ENCODE assay signal across 13 cellular contexts in the genomic region with DNA sequence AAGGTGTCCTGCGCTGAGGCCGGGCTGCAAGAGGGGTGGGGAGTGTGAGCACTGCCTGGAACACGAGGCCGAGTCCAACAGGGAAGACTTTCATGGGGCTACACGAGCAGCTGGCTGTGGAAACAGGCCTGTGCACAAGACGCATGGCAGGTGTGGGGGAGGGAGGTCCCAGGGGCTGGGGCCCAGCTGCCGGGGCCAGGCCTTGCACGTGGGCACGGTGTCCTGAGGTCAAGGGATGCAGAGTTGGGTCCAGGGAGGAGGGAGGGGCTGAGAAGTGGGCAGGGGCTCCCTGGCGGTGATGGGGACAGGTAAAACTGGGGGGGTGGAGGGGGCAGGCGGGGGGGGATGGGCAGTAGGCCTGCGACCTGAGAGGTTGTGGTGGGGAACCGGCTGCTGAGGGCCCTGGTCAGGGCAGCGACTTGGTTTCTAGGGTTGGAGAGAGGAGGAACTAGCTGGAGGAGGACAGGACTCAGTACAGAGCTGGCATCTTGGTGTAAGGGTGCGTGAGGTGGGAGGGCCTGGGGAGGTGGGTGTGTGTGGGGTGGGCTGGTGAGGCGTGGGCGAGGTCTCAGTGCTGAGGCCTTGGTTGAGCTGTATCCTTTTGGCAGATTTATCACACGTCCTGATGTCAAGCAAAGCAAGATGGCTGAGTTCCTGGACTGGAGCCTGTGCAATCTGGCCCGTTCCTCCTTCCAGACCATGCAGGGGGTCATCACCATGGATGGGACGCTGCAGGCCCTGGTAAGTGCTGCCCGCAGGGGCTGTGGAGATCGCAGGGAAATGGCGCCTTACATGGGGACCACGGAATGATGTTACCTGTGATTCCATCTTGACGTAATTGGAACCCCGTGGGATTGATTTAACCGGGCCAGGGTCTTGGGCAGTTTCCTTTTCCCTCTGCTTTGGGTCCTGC. TPM values are rescaled to one million over a fixed set of nuclear protein-coding genes. Genes with fewer than 3 reads are reported as not detected.
DNase-seq lines count a peak whose midpoint lies in the region; ATAC-seq, FAIRE-seq and TF ChIP-seq lines count a peak whose summit lies in the region.
"Had no signal": no experiment of that assay in that cellular context is flagged by ENCODE, and none has a peak within 500 bp of the region (broad histone marks: within the 10 kb centered on the region; RNA-seq: fewer than 3 reads in every experiment).

No MANE protein-coding gene starts in this region.

- 78% methylated on average over 22 of the region's 27 CpGs for WGBS in A549 (ENCODE audit: missing lambda C conversion rate)
- 91 to 95% methylated on average over 15 to 26 of the region's 27 CpGs for WGBS in endodermal cell (ENCODE audit: insufficient coverage in 1 of 2, insufficient read length in 1 of 2), 2 experiments

- peaks cover 9% of the 10 kb centered on the region; the same call in 1 of the 2 replicates for H3K79me2 ChIP-seq in MM.1S (ENCODE audit: low read length)

- H3K4me3 ChIP-seq in A549 (no peak overlapping the region), mucosa of descending colon (no peak overlapping the region), MM.1S (ENCODE audit: low read length) (no peak overlapping the region), endodermal cell (ENCODE audit: low read length) (no peak overlapping the region)
- H3K4me3 ChIP-seq: sigmoid colon had no signal

- no peaks in the 10 kb centered on the region for H3K27me3 Mint-ChIP-seq in CD4-positive, alpha-beta T cell
- no peaks in the 10 kb centered on the region for H3K27me3 Mint-ChIP-seq in activated CD8-positive, alpha-beta T cell treated with anti-CD3 and anti-CD28 coated beads, Interleukin-2, amount 10 ng/mL, durations not matched to agents 7 days and 5 days (ENCODE audit: low read depth)
- H3K27me3 Mint-ChIP-seq in endodermal cell (ENCODE audit: insufficient read depth), result no peaks in the 10 kb centered on the region
- H3K27me3 Mint-ChIP-seq: IgD-negative memory B cell, T-cell had no signal

- H3K36me3 Mint-ChIP-seq in CD4-positive, alpha-beta T cell (ENCODE audit: low read depth), result peaks cover 13% of the 10 kb centered on the region
- peaks cover 13% of the 10 kb centered on the region for H3K36me3 Mint-ChIP-seq in activated CD8-positive, alpha-beta T cell treated with anti-CD3 and anti-CD28 coated beads, Interleukin-2, amount 10 ng/mL, durations not matched to agents 7 days and 5 days (ENCODE audit: low read depth)
- peaks cover 39% of the 10 kb centered on the region for H3K36me3 Mint-ChIP-seq in endodermal cell (ENCODE audit: low read depth)

- peak in 1 of 2 experiments; percentile 34 for DNase-seq in A549 (ENCODE audit: low read depth in 1 of 2, low spot score in 1 of 2)
- DNase-seq in CD4-positive, alpha-beta T cell, result no peak
- no peak for DNase-seq in activated CD8-positive, alpha-beta T cell treated with anti-CD3 and anti-CD28 coated beads, Interleukin-2, amount 10 ng/mL, durations not matched to agents 7 days and 5 days
- DNase-seq in mucosa of descending colon, result no peak
- no peak for DNase-seq in MM.1S
- DNase-seq in activated CD4-positive, alpha-beta T cell treated with anti-CD3 and anti-CD28 coated beads, Interleukin-2, amount 50 U/mL, for 48 hours, result no peak
- DNase-seq in endodermal cell, result no peak
- no peak for DNase-seq in occipital lobe (lab: John Stamatoyannopoulos, UW)

- POLR2A ChIA-PET in A549 (lab: Yijun Ruan, JAX), result interaction anchor here (0.5 kb wide), 1 partner anchor 42 kb away, joined by 3 read pairs; no protein-coding TSS in a partner anchor
- POLR2A ChIA-PET in CD4-positive, alpha-beta T cell (lab: Charles Lee), result interaction anchor here (1.0 kb wide), 1 partner anchor 84 kb away, joined by 3 read pairs; no protein-coding TSS in a partner anchor
- POLR2A ChIA-PET in activated CD8-positive, alpha-beta T cell treated with anti-CD3 and anti-CD28 coated beads, Interleukin-2, amount 10 ng/mL, durations not matched to agents 7 days and 5 days (lab: Charles Lee), result interaction anchor here (0.7 to 0.9 kb wide), 4 partner anchors 83 to 303 kb away, joined by 3 read pairs; no protein-coding TSS in a partner anchor

- no peak for TF ChIP-seq POLR2A in A549 (IDR thresholded peaks at IDR 0.05; ENCODE audit: low read length)

- H3K36me3 ChIP-seq in mucosa of descending colon (ENCODE audit: low read depth) (no peaks in the 10 kb centered on the region), MM.1S (replicated peaks; ENCODE audit: insufficient read depth, low read length) (no peaks in the 10 kb centered on the region), endodermal cell (ENCODE audit: control insufficient read depth, insufficient read depth, low read length) (peaks cover 39% of the 10 kb centered on the region)

- TF ChIP-seq EP300 in A549 (IDR thresholded peaks at IDR 0.05), result no peak

- no peak for FAIRE-seq in A549 (lab: Jason Lieb, UNC)

- TF ChIP-seq RAD21 in A549 (conservative IDR thresholded peaks at IDR 0.05 in 1 of 2, IDR thresholded peaks at IDR 0.05 in 1 of 2), result no peak

- TF ChIP-seq CTCF in A549 (IDR thresholded peaks at IDR 0.05) (no peak), mucosa of descending colon (IDR thresholded peaks at IDR 0.05) (no peak), MM.1S (IDR thresholded peaks at IDR 0.05; ENCODE audit: low read length) (no peak), endodermal cell (conservative IDR thresholded peaks at IDR 0.05) (no peak)
- no peak for TF ChIP-seq CTCF in CD4-positive, alpha-beta T cell (IDR thresholded peaks at IDR 0.05)

- no peak overlapping the region for H3K4me3 Mint-ChIP-seq in CD4-positive, alpha-beta T cell
- no peak overlapping the region for H3K4me3 Mint-ChIP-seq in activated CD8-positive, alpha-beta T cell treated with anti-CD3 and anti-CD28 coated beads, Interleukin-2, amount 10 ng/mL, durations not matched to agents 7 days and 5 days
- no peak overlapping the region for H3K4me3 Mint-ChIP-seq in endodermal cell
- H3K4me3 Mint-ChIP-seq: activated naive CD4-positive, alpha-beta T cell treated with anti-CD3 and anti-CD28 coated beads for 36 hours; IgD-negative memory B cell; T-cell had no signal

- no peaks in the 10 kb centered on the region for H4K20me1 ChIP-seq in MM.1S (ENCODE audit: insufficient read depth, low read length)

- CTCF ChIA-PET in A549 (lab: Yijun Ruan, JAX), result interaction anchor here (0.6 to 20.7 kb wide), 49 partner anchors 10 to 430 kb away, joined by 3 to 450 read pairs (median 4); a partner anchor contains a TSS
- CTCF ChIA-PET in CD4-positive, alpha-beta T cell (lab: Charles Lee), result interaction anchor here (0.7 to 1.7 kb wide), 9 partner anchors 76 to 419 kb away, joined by 3 to 8 read pairs (median 4); no protein-coding TSS in a partner anchor
- CTCF ChIA-PET in activated CD8-positive, alpha-beta T cell treated with anti-CD3 and anti-CD28 coated beads, Interleukin-2, amount 10 ng/mL, durations not matched to agents 7 days and 5 days (lab: Charles Lee), result interaction anchor here (0.7 to 3.8 kb wide), 34 partner anchors 10 to 425 kb away, joined by 3 to 25 read pairs (median 4); no protein-coding TSS in a partner anchor

- H3K4me2 ChIP-seq in A549, result no peak overlapping the region
- no peak overlapping the region for H3K4me2 ChIP-seq in MM.1S (ENCODE audit: low read depth, low read length)

- no peaks in the 10 kb centered on the region for H3K9me2 ChIP-seq in MM.1S (replicated peaks; ENCODE audit: insufficient read depth, low read length)

- H3F3A ChIP-seq in MM.1S (ENCODE audit: insufficient read depth, low read length), result peaks cover 9% of the 10 kb centered on the region

- ATAC-seq in A549 (peak; percentile 53 to 67), mucosa of descending colon (peak; percentile 5)
- no peak for ATAC-seq in CD4-positive, alpha-beta T cell (ENCODE audit: poor library complexity)
- ATAC-seq in activated CD8-positive, alpha-beta T cell treated with anti-CD3 and anti-CD28 coated beads, Interleukin-2, amount 10 ng/mL, durations not matched to agents 7 days and 5 days, result peak; percentile 31

- H3K4me1 ChIP-seq in A549 (no peaks in the 10 kb centered on the region), mucosa of descending colon (ENCODE audit: low read depth) (peaks cover 5% of the 10 kb centered on the region), MM.1S (ENCODE audit: low read length) (peaks cover 16% of the 10 kb centered on the region), endodermal cell (ENCODE audit: control insufficient read depth, insufficient read depth, low read length) (no peaks in the 10 kb centered on the region)

- H3K9me3 ChIP-seq in A549, result no peaks in the 10 kb centered on the region
- H3K9me3 ChIP-seq in CD4-positive, alpha-beta T cell (ENCODE audit: control insufficient read depth, low read length), result no peaks in the 10 kb centered on the region
- H3K9me3 ChIP-seq in mucosa of descending colon, result no peaks in the 10 kb centered on the region
- no peaks in the 10 kb centered on the region for H3K9me3 ChIP-seq in MM.1S (replicated peaks; ENCODE audit: insufficient read depth, low read length)
- no peaks in the 10 kb centered on the region for H3K9me3 ChIP-seq in endodermal cell (ENCODE audit: control insufficient read depth, low read length)
- H3K9me3 ChIP-seq: sigmoid colon had no signal

- intact Hi-C loops in CD4-positive, alpha-beta T cell (cut with DNase I, micrococcal nuclease), result loop anchor here in 1 of 2 experiments (1.0 to 10.0 kb wide), 5 partner anchors 76 to 351 kb away; no protein-coding TSS in a partner anchor
- intact Hi-C loops in mucosa of descending colon (cut with DNase I, micrococcal nuclease), result no loop called here

- peak overlapping the region; percentile 69 for H3K27ac Mint-ChIP-seq in CD4-positive, alpha-beta T cell
- H3K27ac Mint-ChIP-seq in activated CD8-positive, alpha-beta T cell treated with anti-CD3 and anti-CD28 coated beads, Interleukin-2, amount 10 ng/mL, durations not matched to agents 7 days and 5 days, result no peak overlapping the region
- H3K27ac Mint-ChIP-seq in endodermal cell, result no peak overlapping the region
- H3K27ac Mint-ChIP-seq: activated naive CD4-positive, alpha-beta T cell treated with anti-CD3 and anti-CD28 coated beads for 36 hours had no signal

- H3K27ac ChIP-seq in A549, result no peak overlapping the region
- no peak overlapping the region for H3K27ac ChIP-seq in CD4-positive, alpha-beta T cell (ENCODE audit: low read depth, low read length)
- no peak overlapping the region for H3K27ac ChIP-seq in MM.1S (ENCODE audit: low read length)
- no peak overlapping the region for H3K27ac ChIP-seq in endodermal cell (ENCODE audit: low read depth, low read length)

- no peak overlapping the region for H2AFZ ChIP-seq in MM.1S (ENCODE audit: low read length)

- H3K27me3 ChIP-seq in CD4-positive, alpha-beta T cell (ENCODE audit: control insufficient read depth, insufficient read depth, low read length), result no peaks in the 10 kb centered on the region
- H3K27me3 ChIP-seq in MM.1S (replicated peaks; ENCODE audit: insufficient read depth, low read length), result no peaks in the 10 kb centered on the region
- H3K27me3 ChIP-seq in endodermal cell (ENCODE audit: control insufficient read depth, insufficient read depth, low read length, poor library complexity, severe bottlenecking), result no peaks in the 10 kb centered on the region
- H3K27me3 ChIP-seq: brain microvascular endothelial cell, sigmoid colon had no signal

- peaks cover 12% of the 10 kb centered on the region for H3K4me1 Mint-ChIP-seq in CD4-positive, alpha-beta T cell (ENCODE audit: low read depth)
- H3K4me1 Mint-ChIP-seq in activated CD8-positive, alpha-beta T cell treated with anti-CD3 and anti-CD28 coated beads, Interleukin-2, amount 10 ng/mL, durations not matched to agents 7 days and 5 days (ENCODE audit: low read depth), result peaks cover 30% of the 10 kb centered on the region
- H3K4me1 Mint-ChIP-seq in endodermal cell, result no peaks in the 10 kb centered on the region

- H3K9ac ChIP-seq in MM.1S (ENCODE audit: low read length) (no peak overlapping the region), endodermal cell (ENCODE audit: extremely low read depth, low read length, poor library complexity, severe bottlenecking) (no peak overlapping the region)

- H3K9me3 Mint-ChIP-seq in CD4-positive, alpha-beta T cell, result no peaks in the 10 kb centered on the region
- no peaks in the 10 kb centered on the region for H3K9me3 Mint-ChIP-seq in activated CD8-positive, alpha-beta T cell treated with anti-CD3 and anti-CD28 coated beads, Interleukin-2, amount 10 ng/mL, durations not matched to agents 7 days and 5 days (ENCODE audit: insufficient read depth)
- peaks cover 6% of the 10 kb centered on the region for H3K9me3 Mint-ChIP-seq in endodermal cell
- H3K9me3 Mint-ChIP-seq: activated naive CD4-positive, alpha-beta T cell treated with anti-CD3 and anti-CD28 coated beads for 36 hours; IgD-negative memory B cell; T-cell had no signal

RNA-seq across cellular contexts. Expression of a gene that starts 29.4 kb away (rescaled TPM):
- polyA plus RNA-seq in A549 (2011; rRNA removed), result 33.5 and 44.7 TPM in 2 replicates
- polyA plus RNA-seq in A549 (2012; cell fraction: cytosol; rRNA removed), result 104 and 105 TPM in 2 replicates
- polyA plus RNA-seq in A549 (2012; cell fraction: nucleus; rRNA removed), result 337 and 389 TPM in 2 replicates
- polyA plus RNA-seq in A549 (2017; fragmentation: RNase III; extraction: RNeasy Plus Mini Kit Qiagen cat#74134 plus additional on column Dnase treatment), result 47.4 to 51.6 TPM (median 49.1 TPM) in 3 replicates
- 63.6 and 73.0 TPM in 2 replicates for polyA minus RNA-seq in A549 (2011; rRNA and poly(A)+ RNA removed)
- 10 to 100 TPM; 74.6 to 80.3 TPM for total RNA-seq in CD4-positive, alpha-beta T cell
- total RNA-seq in activated CD8-positive, alpha-beta T cell treated with anti-CD3 and anti-CD28 coated beads, Interleukin-2, amount 10 ng/mL, durations not matched to agents 7 days and 5 days, result 100 to 1,000 TPM; 112 to 122 TPM
- total RNA-seq in mucosa of descending colon, result 10 to 100 TPM; 41.3 to 76.0 (median 55.4) TPM
- total RNA-seq in endodermal cell, result 100 to 1,000 TPM; 107 TPM
- 107 TPM for polyA plus RNA-seq in endodermal cell (2013, experiment 1 of 2)
- polyA plus RNA-seq in endodermal cell (2013, experiment 2 of 2), result 106 TPM
- 58.2 TPM for total RNA-seq in occipital lobe

RNA-seq across cellular contexts. Expression of a gene that starts 45.8 kb away (rescaled TPM):
- polyA plus RNA-seq in A549 (2011; rRNA removed) (1.3 and 1.7 TPM in 2 replicates), A549 (2017; fragmentation: RNase III; extraction: RNeasy Plus Mini Kit Qiagen cat#74134 plus additional on column Dnase treatment) (7.7 to 13.2 TPM (median 11.9 TPM) in 3 replicates)
- 3.8 and 4.7 TPM in 2 replicates for polyA plus RNA-seq in A549 (2012; cell fraction: cytosol; rRNA removed)
- 6.9 and 7.5 TPM in 2 replicates for polyA plus RNA-seq in A549 (2012; cell fraction: nucleus; rRNA removed)
- polyA minus RNA-seq in A549 (2011; rRNA and poly(A)+ RNA removed), result 2.8 and 3.6 TPM in 2 replicates
- total RNA-seq in CD4-positive, alpha-beta T cell, result 1 to 10 TPM; 4.2 to 4.9 TPM
- 1 to 10 TPM; 1.7 to 1.9 TPM for total RNA-seq in activated CD8-positive, alpha-beta T cell treated with anti-CD3 and anti-CD28 coated beads, Interleukin-2, amount 10 ng/mL, durations not matched to agents 7 days and 5 days
- total RNA-seq in mucosa of descending colon (10 to 100 TPM; 39.4 to 45.5 (median 40.8) TPM), endodermal cell (10 to 100 TPM; 24.7 to 35.6 TPM), occipital lobe (11.1 TPM)
- polyA plus RNA-seq in endodermal cell (2013, experiment 1 of 2), result 17.1 TPM
- polyA plus RNA-seq in endodermal cell (2013, experiment 2 of 2), result 17.1 TPM
- polyA plus RNA-seq: IgD-negative memory B cell had no signal

RNA-seq across cellular contexts. Expression of a gene that starts 58.6 kb away (rescaled TPM):
- polyA plus RNA-seq in A549 (2011; rRNA removed), result not detected in 2 replicates
- not detected in 2 replicates for polyA plus RNA-seq in A549 (2012; cell fraction: cytosol; rRNA removed)
- polyA plus RNA-seq in A549 (2012; cell fraction: nucleus; rRNA removed), result not detected in 2 replicates
- not detected in 3 replicates for polyA plus RNA-seq in A549 (2017; fragmentation: RNase III; extraction: RNeasy Plus Mini Kit Qiagen cat#74134 plus additional on column Dnase treatment)
- polyA minus RNA-seq in A549 (2011; rRNA and poly(A)+ RNA removed), result not detected in 2 replicates
- total RNA-seq in CD4-positive, alpha-beta T cell, result not detected
- total RNA-seq in activated CD8-positive, alpha-beta T cell treated with anti-CD3 and anti-CD28 coated beads, Interleukin-2, amount 10 ng/mL, durations not matched to agents 7 days and 5 days, result not detected
- total RNA-seq in mucosa of descending colon, result not detected
- not detected for total RNA-seq in endodermal cell
- polyA plus RNA-seq in endodermal cell (2013, experiment 1 of 2), result not detected
- polyA plus RNA-seq in endodermal cell (2013, experiment 2 of 2), result not detected
- total RNA-seq in occipital lobe, result not detected
- total RNA-seq: activated naive CD4-positive, alpha-beta T cell treated with anti-CD3 and anti-CD28 coated beads for 36 hours; sigmoid colon; T-cell had no signal
- polyA plus RNA-seq: IgD-negative memory B cell had no signal
